ENCODE assay signal across 1 cellular context in the genomic region with DNA sequence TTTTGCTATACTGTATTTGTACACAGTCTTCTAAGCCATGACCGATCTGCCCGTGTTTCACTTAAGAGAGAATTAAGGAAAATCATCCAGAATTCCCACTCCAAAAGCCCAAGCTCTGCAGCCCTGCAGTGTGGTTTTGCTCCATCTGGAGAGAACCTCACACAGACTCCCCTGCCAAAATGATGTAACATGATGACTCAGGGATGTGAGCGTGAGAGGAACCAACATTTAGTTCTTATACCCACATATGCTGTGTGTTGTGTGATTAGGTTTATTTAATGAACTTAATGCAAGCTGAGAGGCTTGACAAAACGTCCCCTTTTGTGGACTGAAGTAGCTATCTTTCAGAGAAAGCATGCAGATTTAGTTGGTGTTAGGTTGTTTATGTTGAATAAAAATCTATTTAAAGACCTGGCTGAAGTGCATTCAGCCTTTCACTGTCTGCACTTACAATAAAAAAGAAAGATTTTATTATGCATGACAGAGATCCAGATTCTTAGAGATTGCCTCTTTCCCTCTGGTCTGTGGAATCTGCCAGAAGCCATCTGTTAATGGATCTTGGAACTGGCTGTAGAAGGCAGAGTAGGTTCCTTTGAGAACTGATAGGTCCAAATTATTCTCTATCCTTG.
A peak's percentile ranks its signal among the peaks of the same experiment; 100 is the strongest.
TF ChIP-seq lines count a peak whose summit lies in the region.

No MANE protein-coding gene starts in this region.

TF ChIP-seq in K562, 482 proteins besides CTCF, POLR2A, EP300 and RAD21 (continued from another document and continues in another):
- TF ChIP-seq POLR3A (IDR thresholded peaks at IDR 0.05; ENCODE audit: borderline replicate concordance, extremely low read depth, insufficient read depth, insufficient read length): no peak
- no peak for TF ChIP-seq DDX20 (tag; IDR thresholded peaks at IDR 0.05; ENCODE audit: low read depth)
- no peak for TF ChIP-seq BCOR (IDR thresholded peaks at IDR 0.05)
- no peak for TF ChIP-seq MEIS2 (IDR thresholded peaks at IDR 0.05; ENCODE audit: partially characterized antibody)
- no peak for TF ChIP-seq ARNT (IDR thresholded peaks at IDR 0.05)
- no peak for TF ChIP-seq ZNF324 (CRISPR knock-in tag; IDR thresholded peaks at IDR 0.05)
- TF ChIP-seq, protein P1, sequence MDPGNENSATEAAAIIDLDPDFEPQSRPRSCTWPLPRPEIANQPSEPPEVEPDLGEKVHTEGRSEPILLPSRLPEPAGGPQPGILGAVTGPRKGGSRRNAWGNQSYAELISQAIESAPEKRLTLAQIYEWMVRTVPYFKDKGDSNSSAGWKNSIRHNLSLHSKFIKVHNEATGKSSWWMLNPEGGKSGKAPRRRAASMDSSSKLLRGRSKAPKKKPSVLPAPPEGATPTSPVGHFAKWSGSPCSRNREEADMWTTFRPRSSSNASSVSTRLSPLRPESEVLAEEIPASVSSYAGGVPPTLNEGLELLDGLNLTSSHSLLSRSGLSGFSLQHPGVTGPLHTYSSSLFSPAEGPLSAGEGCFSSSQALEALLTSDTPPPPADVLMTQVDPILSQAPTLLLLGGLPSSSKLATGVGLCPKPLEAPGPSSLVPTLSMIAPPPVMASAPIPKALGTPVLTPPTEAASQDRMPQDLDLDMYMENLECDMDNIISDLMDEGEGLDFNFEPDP (CRISPR knock-in tag; IDR thresholded peaks at IDR 0.05): no peak
- no peak for TF ChIP-seq SNRNP70 (optimal IDR thresholded peaks at IDR 0.05; ENCODE audit: low read depth, low read length)
- no peak for TF ChIP-seq POLR3G (IDR thresholded peaks at IDR 0.05; ENCODE audit: extremely low read depth, insufficient read length, insufficient replicate concordance)
- no peak for TF ChIP-seq ZNF124 (CRISPR knock-in tag; IDR thresholded peaks at IDR 0.05)
- peak; percentile 66 for TF ChIP-seq ARID1B (IDR thresholded peaks at IDR 0.05)
- TF ChIP-seq ZNF274 (IDR thresholded peaks at IDR 0.05; ENCODE audit: borderline replicate concordance, low read depth, low read length): no peak
- TF ChIP-seq, protein P2, sequence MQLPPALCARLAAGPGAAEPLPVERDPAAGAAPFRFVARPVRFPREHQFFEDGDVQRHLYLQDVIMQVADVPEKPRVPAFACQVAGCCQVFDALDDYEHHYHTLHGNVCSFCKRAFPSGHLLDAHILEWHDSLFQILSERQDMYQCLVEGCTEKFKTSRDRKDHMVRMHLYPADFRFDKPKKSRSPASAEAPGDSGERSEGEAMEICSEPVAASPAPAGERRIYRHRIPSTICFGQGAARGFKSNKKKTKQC (CRISPR knock-in tag; IDR thresholded peaks at IDR 0.05): no peak
- peak in 1 of 2 experiments; percentile 40; a peak in 1 of 4 replicates for TF ChIP-seq TRIM24 (IDR thresholded peaks at IDR 0.05)
- TF ChIP-seq ZNF695 (CRISPR knock-in tag; IDR thresholded peaks at IDR 0.05): no peak
- TF ChIP-seq, protein P3, sequence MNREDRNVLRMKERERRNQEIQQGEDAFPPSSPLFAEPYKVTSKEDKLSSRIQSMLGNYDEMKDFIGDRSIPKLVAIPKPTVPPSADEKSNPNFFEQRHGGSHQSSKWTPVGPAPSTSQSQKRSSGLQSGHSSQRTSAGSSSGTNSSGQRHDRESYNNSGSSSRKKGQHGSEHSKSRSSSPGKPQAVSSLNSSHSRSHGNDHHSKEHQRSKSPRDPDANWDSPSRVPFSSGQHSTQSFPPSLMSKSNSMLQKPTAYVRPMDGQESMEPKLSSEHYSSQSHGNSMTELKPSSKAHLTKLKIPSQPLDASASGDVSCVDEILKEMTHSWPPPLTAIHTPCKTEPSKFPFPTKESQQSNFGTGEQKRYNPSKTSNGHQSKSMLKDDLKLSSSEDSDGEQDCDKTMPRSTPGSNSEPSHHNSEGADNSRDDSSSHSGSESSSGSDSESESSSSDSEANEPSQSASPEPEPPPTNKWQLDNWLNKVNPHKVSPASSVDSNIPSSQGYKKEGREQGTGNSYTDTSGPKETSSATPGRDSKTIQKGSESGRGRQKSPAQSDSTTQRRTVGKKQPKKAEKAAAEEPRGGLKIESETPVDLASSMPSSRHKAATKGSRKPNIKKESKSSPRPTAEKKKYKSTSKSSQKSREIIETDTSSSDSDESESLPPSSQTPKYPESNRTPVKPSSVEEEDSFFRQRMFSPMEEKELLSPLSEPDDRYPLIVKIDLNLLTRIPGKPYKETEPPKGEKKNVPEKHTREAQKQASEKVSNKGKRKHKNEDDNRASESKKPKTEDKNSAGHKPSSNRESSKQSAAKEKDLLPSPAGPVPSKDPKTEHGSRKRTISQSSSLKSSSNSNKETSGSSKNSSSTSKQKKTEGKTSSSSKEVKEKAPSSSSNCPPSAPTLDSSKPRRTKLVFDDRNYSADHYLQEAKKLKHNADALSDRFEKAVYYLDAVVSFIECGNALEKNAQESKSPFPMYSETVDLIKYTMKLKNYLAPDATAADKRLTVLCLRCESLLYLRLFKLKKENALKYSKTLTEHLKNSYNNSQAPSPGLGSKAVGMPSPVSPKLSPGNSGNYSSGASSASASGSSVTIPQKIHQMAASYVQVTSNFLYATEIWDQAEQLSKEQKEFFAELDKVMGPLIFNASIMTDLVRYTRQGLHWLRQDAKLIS (CRISPR knock-in tag; IDR thresholded peaks at IDR 0.05): no peak
- no peak for TF ChIP-seq BRD4 (IDR thresholded peaks at IDR 0.05)
- TF ChIP-seq PHF20 (IDR thresholded peaks at IDR 0.05; ENCODE audit: partially characterized antibody): no peak
- TF ChIP-seq PHF21A (IDR thresholded peaks at IDR 0.05; ENCODE audit: borderline replicate concordance, low read depth): no peak
- no peak for TF ChIP-seq NFRKB (IDR thresholded peaks at IDR 0.05; ENCODE audit: low read depth)
- TF ChIP-seq, protein P4, sequence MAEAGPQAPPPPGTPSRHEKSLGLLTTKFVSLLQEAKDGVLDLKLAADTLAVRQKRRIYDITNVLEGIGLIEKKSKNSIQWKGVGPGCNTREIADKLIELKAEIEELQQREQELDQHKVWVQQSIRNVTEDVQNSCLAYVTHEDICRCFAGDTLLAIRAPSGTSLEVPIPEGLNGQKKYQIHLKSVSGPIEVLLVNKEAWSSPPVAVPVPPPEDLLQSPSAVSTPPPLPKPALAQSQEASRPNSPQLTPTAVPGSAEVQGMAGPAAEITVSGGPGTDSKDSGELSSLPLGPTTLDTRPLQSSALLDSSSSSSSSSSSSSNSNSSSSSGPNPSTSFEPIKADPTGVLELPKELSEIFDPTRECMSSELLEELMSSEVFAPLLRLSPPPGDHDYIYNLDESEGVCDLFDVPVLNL (CRISPR knock-in tag; IDR thresholded peaks at IDR 0.05; ENCODE audit: low read depth): no peak
- TF ChIP-seq, protein P5, sequence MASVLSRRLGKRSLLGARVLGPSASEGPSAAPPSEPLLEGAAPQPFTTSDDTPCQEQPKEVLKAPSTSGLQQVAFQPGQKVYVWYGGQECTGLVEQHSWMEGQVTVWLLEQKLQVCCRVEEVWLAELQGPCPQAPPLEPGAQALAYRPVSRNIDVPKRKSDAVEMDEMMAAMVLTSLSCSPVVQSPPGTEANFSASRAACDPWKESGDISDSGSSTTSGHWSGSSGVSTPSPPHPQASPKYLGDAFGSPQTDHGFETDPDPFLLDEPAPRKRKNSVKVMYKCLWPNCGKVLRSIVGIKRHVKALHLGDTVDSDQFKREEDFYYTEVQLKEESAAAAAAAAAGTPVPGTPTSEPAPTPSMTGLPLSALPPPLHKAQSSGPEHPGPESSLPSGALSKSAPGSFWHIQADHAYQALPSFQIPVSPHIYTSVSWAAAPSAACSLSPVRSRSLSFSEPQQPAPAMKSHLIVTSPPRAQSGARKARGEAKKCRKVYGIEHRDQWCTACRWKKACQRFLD (CRISPR knock-in tag; IDR thresholded peaks at IDR 0.05): no peak
- TF ChIP-seq, protein P6, sequence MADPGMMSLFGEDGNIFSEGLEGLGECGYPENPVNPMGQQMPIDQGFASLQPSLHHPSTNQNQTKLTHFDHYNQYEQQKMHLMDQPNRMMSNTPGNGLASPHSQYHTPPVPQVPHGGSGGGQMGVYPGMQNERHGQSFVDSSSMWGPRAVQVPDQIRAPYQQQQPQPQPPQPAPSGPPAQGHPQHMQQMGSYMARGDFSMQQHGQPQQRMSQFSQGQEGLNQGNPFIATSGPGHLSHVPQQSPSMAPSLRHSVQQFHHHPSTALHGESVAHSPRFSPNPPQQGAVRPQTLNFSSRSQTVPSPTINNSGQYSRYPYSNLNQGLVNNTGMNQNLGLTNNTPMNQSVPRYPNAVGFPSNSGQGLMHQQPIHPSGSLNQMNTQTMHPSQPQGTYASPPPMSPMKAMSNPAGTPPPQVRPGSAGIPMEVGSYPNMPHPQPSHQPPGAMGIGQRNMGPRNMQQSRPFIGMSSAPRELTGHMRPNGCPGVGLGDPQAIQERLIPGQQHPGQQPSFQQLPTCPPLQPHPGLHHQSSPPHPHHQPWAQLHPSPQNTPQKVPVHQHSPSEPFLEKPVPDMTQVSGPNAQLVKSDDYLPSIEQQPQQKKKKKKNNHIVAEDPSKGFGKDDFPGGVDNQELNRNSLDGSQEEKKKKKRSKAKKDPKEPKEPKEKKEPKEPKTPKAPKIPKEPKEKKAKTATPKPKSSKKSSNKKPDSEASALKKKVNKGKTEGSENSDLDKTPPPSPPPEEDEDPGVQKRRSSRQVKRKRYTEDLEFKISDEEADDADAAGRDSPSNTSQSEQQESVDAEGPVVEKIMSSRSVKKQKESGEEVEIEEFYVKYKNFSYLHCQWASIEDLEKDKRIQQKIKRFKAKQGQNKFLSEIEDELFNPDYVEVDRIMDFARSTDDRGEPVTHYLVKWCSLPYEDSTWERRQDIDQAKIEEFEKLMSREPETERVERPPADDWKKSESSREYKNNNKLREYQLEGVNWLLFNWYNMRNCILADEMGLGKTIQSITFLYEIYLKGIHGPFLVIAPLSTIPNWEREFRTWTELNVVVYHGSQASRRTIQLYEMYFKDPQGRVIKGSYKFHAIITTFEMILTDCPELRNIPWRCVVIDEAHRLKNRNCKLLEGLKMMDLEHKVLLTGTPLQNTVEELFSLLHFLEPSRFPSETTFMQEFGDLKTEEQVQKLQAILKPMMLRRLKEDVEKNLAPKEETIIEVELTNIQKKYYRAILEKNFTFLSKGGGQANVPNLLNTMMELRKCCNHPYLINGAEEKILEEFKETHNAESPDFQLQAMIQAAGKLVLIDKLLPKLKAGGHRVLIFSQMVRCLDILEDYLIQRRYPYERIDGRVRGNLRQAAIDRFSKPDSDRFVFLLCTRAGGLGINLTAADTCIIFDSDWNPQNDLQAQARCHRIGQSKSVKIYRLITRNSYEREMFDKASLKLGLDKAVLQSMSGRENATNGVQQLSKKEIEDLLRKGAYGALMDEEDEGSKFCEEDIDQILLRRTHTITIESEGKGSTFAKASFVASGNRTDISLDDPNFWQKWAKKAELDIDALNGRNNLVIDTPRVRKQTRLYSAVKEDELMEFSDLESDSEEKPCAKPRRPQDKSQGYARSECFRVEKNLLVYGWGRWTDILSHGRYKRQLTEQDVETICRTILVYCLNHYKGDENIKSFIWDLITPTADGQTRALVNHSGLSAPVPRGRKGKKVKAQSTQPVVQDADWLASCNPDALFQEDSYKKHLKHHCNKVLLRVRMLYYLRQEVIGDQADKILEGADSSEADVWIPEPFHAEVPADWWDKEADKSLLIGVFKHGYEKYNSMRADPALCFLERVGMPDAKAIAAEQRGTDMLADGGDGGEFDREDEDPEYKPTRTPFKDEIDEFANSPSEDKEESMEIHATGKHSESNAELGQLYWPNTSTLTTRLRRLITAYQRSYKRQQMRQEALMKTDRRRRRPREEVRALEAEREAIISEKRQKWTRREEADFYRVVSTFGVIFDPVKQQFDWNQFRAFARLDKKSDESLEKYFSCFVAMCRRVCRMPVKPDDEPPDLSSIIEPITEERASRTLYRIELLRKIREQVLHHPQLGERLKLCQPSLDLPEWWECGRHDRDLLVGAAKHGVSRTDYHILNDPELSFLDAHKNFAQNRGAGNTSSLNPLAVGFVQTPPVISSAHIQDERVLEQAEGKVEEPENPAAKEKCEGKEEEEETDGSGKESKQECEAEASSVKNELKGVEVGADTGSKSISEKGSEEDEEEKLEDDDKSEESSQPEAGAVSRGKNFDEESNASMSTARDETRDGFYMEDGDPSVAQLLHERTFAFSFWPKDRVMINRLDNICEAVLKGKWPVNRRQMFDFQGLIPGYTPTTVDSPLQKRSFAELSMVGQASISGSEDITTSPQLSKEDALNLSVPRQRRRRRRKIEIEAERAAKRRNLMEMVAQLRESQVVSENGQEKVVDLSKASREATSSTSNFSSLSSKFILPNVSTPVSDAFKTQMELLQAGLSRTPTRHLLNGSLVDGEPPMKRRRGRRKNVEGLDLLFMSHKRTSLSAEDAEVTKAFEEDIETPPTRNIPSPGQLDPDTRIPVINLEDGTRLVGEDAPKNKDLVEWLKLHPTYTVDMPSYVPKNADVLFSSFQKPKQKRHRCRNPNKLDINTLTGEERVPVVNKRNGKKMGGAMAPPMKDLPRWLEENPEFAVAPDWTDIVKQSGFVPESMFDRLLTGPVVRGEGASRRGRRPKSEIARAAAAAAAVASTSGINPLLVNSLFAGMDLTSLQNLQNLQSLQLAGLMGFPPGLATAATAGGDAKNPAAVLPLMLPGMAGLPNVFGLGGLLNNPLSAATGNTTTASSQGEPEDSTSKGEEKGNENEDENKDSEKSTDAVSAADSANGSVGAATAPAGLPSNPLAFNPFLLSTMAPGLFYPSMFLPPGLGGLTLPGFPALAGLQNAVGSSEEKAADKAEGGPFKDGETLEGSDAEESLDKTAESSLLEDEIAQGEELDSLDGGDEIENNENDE (IDR thresholded peaks at IDR 0.05; ENCODE audit: low read depth, low read length): no peak
- TF ChIP-seq, protein P7, sequence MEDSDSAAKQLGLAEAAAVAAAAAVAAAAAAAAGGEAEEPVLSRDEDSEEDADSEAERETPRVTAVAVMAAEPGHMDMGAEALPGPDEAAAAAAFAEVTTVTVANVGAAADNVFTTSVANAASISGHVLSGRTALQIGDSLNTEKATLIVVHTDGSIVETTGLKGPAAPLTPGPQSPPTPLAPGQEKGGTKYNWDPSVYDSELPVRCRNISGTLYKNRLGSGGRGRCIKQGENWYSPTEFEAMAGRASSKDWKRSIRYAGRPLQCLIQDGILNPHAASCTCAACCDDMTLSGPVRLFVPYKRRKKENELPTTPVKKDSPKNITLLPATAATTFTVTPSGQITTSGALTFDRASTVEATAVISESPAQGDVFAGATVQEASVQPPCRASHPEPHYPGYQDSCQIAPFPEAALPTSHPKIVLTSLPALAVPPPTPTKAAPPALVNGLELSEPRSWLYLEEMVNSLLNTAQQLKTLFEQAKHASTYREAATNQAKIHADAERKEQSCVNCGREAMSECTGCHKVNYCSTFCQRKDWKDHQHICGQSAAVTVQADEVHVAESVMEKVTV (CRISPR knock-in tag; IDR thresholded peaks at IDR 0.05): no peak
- no peak for TF ChIP-seq ZNF239 (CRISPR knock-in tag; IDR thresholded peaks at IDR 0.05)
- TF ChIP-seq ZNF133 (CRISPR knock-in tag; IDR thresholded peaks at IDR 0.05): no peak
- TF ChIP-seq TCF7 (IDR thresholded peaks at IDR 0.05; ENCODE audit: borderline replicate concordance): no peak
- no peak for TF ChIP-seq ZNF311 (CRISPR knock-in tag; IDR thresholded peaks at IDR 0.05)
- peak; percentile 77 for TF ChIP-seq SMARCA4 (IDR thresholded peaks at IDR 0.05)
- TF ChIP-seq, protein P8, sequence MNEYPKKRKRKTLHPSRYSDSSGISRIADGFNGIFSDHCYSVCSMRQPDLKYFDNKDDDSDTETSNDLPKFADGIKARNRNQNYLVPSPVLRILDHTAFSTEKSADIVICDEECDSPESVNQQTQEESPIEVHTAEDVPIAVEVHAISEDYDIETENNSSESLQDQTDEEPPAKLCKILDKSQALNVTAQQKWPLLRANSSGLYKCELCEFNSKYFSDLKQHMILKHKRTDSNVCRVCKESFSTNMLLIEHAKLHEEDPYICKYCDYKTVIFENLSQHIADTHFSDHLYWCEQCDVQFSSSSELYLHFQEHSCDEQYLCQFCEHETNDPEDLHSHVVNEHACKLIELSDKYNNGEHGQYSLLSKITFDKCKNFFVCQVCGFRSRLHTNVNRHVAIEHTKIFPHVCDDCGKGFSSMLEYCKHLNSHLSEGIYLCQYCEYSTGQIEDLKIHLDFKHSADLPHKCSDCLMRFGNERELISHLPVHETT (CRISPR knock-in tag; conservative IDR thresholded peaks at IDR 0.05 in 1 of 2, IDR thresholded peaks at IDR 0.05 in 1 of 2): no peak
- TF ChIP-seq PTTG1 (tag; IDR thresholded peaks at IDR 0.05; ENCODE audit: low read depth): no peak
- TF ChIP-seq STAT5B (CRISPR knock-in tag; IDR thresholded peaks at IDR 0.05): no peak
- TF ChIP-seq MAFF (IDR thresholded peaks at IDR 0.05; ENCODE audit: low read length): peak; percentile 75; the same call in 1 of the 2 replicates
- peak in 1 of 2 experiments; percentile 76; a peak in 2 of 4 replicates for TF ChIP-seq RCOR1 (IDR thresholded peaks at IDR 0.05; ENCODE audit: borderline replicate concordance in 1 of 2, low read depth in 2 of 2, low read length in 2 of 2)
